ENCODE assay signal across 8 cellular contexts in genomic region chr6:15023018-15023417, GRCh38.
DNase-seq lines count a peak whose midpoint lies in the region; ATAC-seq and TF ChIP-seq lines count a peak whose summit lies in the region.
"Not testable (repeated sequence)": the region's sequence is repeated elsewhere in the genome, so short reads cannot be mapped to it uniquely, and the experiment has no call there.

No MANE protein-coding gene starts in this region.

- DNase-seq in CD4-positive, alpha-beta memory T cell; PC-9: not testable (repeated sequence)
- DNase-seq in activated CD4-positive, alpha-beta T cell treated with anti-CD3 and anti-CD28 coated beads, Interleukin-2, amount 50 U/mL, for 48 hours = peak; percentile 24 to 31
- DNase-seq in effector memory CD8-positive, alpha-beta T cell = peak in 1 of 3 experiments; percentile 5
- peak; percentile 7 for DNase-seq in stimulated activated CD4-positive, alpha-beta T cell treated with anti-CD3 and anti-CD28 coated beads, Interleukin-4, amount 100 ng/mL, for 24 hours

- H3K4me3 Mint-ChIP-seq in CD4-positive, alpha-beta memory T cell = peak overlapping the region; percentile 42 to 78 (median 71)
- H3K4me3 Mint-ChIP-seq in activated T-helper 17 cell treated with anti-CD3 and anti-CD28 coated beads, Interleukin-2, amount 50 U/mL, for 72 hours = peak overlapping the region; percentile 55
- H3K4me3 Mint-ChIP-seq in effector memory CD8-positive, alpha-beta T cell = peak overlapping the region; percentile 78 to 79

- TF ChIP-seq CTCF in PC-9 (conservative IDR thresholded peaks at IDR 0.05) = not testable (repeated sequence)

- H3K9me2 ChIP-seq in PC-9 (ENCODE audit: insufficient read depth) = not testable (repeated sequence)

- H3K36me3 Mint-ChIP-seq in CD4-positive, alpha-beta memory T cell; activated T-helper 17 cell treated with anti-CD3 and anti-CD28 coated beads, Interleukin-2, amount 50 U/mL, for 72 hours (ENCODE audit: low read depth); effector memory CD8-positive, alpha-beta T cell (ENCODE audit: insufficient read depth): not testable (repeated sequence)

- not testable (repeated sequence) for H3K4me2 ChIP-seq in PC-9

- H3F3A ChIP-seq in PC-9 (ENCODE audit: insufficient read depth, low read depth) = not testable (repeated sequence)

- H3K9me3 ChIP-seq in CD4-positive, alpha-beta memory T cell (ENCODE audit: control insufficient read depth in 1 of 2, low read length in 2 of 2); PC-9 (ENCODE audit: insufficient read depth, low read depth): not testable (repeated sequence)

- H3K27ac Mint-ChIP-seq in CD4-positive, alpha-beta memory T cell = peak overlapping the region in 3 of 7 donors; percentile 13 to 42 (median 15)
- H3K27ac Mint-ChIP-seq in activated T-helper 17 cell treated with anti-CD3 and anti-CD28 coated beads, Interleukin-2, amount 50 U/mL, for 72 hours = peak overlapping the region; percentile 92
- H3K27ac Mint-ChIP-seq in effector memory CD8-positive, alpha-beta T cell = peak overlapping the region; percentile 91 to 97

- H3K27me3 ChIP-seq in CD4-positive, alpha-beta memory T cell (ENCODE audit: insufficient read depth, low read length); PC-9 (ENCODE audit: insufficient read depth, low read depth): not testable (repeated sequence)

- H3K4me1 Mint-ChIP-seq in CD4-positive, alpha-beta memory T cell = peaks cover 8 to 18% (median 12%) of the 10 kb centered on the region in 4 donors
- peaks cover 21% of the 10 kb centered on the region for H3K4me1 Mint-ChIP-seq in activated T-helper 17 cell treated with anti-CD3 and anti-CD28 coated beads, Interleukin-2, amount 50 U/mL, for 72 hours
- H3K4me1 Mint-ChIP-seq in effector memory CD8-positive, alpha-beta T cell (ENCODE audit: low read depth in 2 of 2) = peaks cover 17 to 19% of the 10 kb centered on the region in 2 donors

- H3K27me3 Mint-ChIP-seq in CD4-positive, alpha-beta memory T cell = peaks cover 5 to 16% of the 10 kb centered on the region in 2 donors
- not testable (repeated sequence) for H3K27me3 Mint-ChIP-seq in activated T-helper 17 cell treated with anti-CD3 and anti-CD28 coated beads, Interleukin-2, amount 50 U/mL, for 72 hours
- peaks cover 6 to 32% of the 10 kb centered on the region in 2 donors for H3K27me3 Mint-ChIP-seq in effector memory CD8-positive, alpha-beta T cell

- intact Hi-C loops in CD4-positive, alpha-beta memory T cell (cut with micrococcal nuclease); PC-9 (cut with micrococcal nuclease; ENCODE audit: unreplicated experiment): not testable (repeated sequence)

- H3K9me3 Mint-ChIP-seq in CD4-positive, alpha-beta memory T cell; activated T-helper 17 cell treated with anti-CD3 and anti-CD28 coated beads, Interleukin-2, amount 50 U/mL, for 72 hours; effector memory CD8-positive, alpha-beta T cell: not testable (repeated sequence)

- CTCF ChIA-PET in CD4-positive, alpha-beta memory T cell (lab: Charles Lee; ENCODE audit: partially characterized antibody); PC-9 (lab: Charles Lee): not testable (repeated sequence)

- not testable (repeated sequence) for H3K4me1 ChIP-seq in CD4-positive, alpha-beta memory T cell (ENCODE audit: insufficient read depth, low read length)
- H3K4me1 ChIP-seq in PC-9 (replicated peaks; ENCODE audit: insufficient read depth) = peaks cover 34% of the 10 kb centered on the region

- H3K27ac ChIP-seq in CD4-positive, alpha-beta memory T cell (ENCODE audit: low read depth, low read length) = not testable (repeated sequence)
- peak overlapping the region; percentile 79; the same call in 1 of the 2 replicates for H3K27ac ChIP-seq in PC-9

- peak; percentile 61 for ATAC-seq in GM19438 (IDR thresholded peaks at IDR 0.05; ENCODE audit: low read depth, unreplicated experiment)
- ATAC-seq in HG02970 (IDR thresholded peaks at IDR 0.05; ENCODE audit: low FRiP score, unreplicated experiment) = peak; percentile 5
- ATAC-seq in activated T-helper 17 cell treated with anti-CD3 and anti-CD28 coated beads, Interleukin-2, amount 50 U/mL, for 72 hours (replicated peaks) = peak; percentile 42
- peak; percentile 13 for ATAC-seq in effector memory CD8-positive, alpha-beta T cell (replicated peaks)

- POLR2A ChIA-PET in CD4-positive, alpha-beta memory T cell (lab: Charles Lee; ENCODE audit: partially characterized antibody); PC-9 (lab: Charles Lee; ENCODE audit: unreplicated experiment): not testable (repeated sequence)

- BruUV-seq in PC-9 (replicated peaks; lab: Mats Ljungman, UMichigan) = not testable (repeated sequence)

- H2AFZ ChIP-seq in PC-9 = not testable (repeated sequence)

- not testable (repeated sequence) for H4K20me1 ChIP-seq in PC-9 (ENCODE audit: insufficient read depth)

- not testable (repeated sequence) for H3K79me2 ChIP-seq in PC-9 (ENCODE audit: low read depth)

- H3K4me3 ChIP-seq in CD4-positive, alpha-beta memory T cell (ENCODE audit: low read length in 2 of 2); PC-9: not testable (repeated sequence)

- H3K36me3 ChIP-seq in CD4-positive, alpha-beta memory T cell (ENCODE audit: insufficient read depth, low read length); PC-9 (ENCODE audit: low read depth): not testable (repeated sequence)

Comparison
In these comparisons a context has a peak if more than half of its experiments do, and no peak if none do; other contexts are left out.
1. ATAC-seq: peak in every context shown above with its lines; median percentile 61 in GM19438; 42 in activated T-helper 17 cell treated with anti-CD3 and anti-CD28 coated beads, Interleukin-2, amount 50 U/mL, for 72 hours; 13 in effector memory CD8-positive, alpha-beta T cell; 5 in HG02970.